28 cellular contexts compared by ENCODE assay signal in genomic region chr6:147837540-147837939, GRCh38.
"Had no signal": no experiment of that assay in that cellular context is flagged by ENCODE, and none has a peak within 500 bp of the region (broad histone marks: within the 10 kb centered on the region; RNA-seq: fewer than 3 reads in every experiment).

No MANE protein-coding gene starts in this region.

- H3K9me3 Mint-ChIP-seq: activated CD4-positive, alpha-beta T cell treated with anti-CD3 and anti-CD28 coated beads, Interleukin-2, amount 10 ng/mL, durations not matched to agents 24 days and 14 days; activated CD8-positive, alpha-beta T cell treated with anti-CD3 and anti-CD28 coated beads for 36 hours; activated naive CD4-positive, alpha-beta T cell treated with anti-CD3 and anti-CD28 coated beads for 36 hours; activated naive CD4-positive, alpha-beta T cell treated with anti-CD3 and anti-CD28 coated beads, Interleukin-2, amount 50 U/mL, for 72 hours; activated T-cell treated with anti-CD3 and anti-CD28 coated beads, Interleukin-2, amount 50 U/mL, for 24 hours; activated T-helper 2 cell treated with anti-CD3 and anti-CD28 coated beads, Interferon-gamma antibody, Interleukin-2, Interleukin-4, amounts not matched to agents 10 μg/mL and 5 μg/mL and 100 μg/mL, durations not matched to agents 14 hours and 24 hours and 36 hours had no signal

- H3K27ac ChIP-seq: adrenal gland, PC-9, RWPE1, WERI-Rb-1 had no signal

- H2AFZ ChIP-seq: PC-9 had no signal

- H3K27me3 Mint-ChIP-seq: activated CD4-positive, alpha-beta T cell treated with anti-CD3 and anti-CD28 coated beads, Interleukin-2, amount 10 ng/mL, durations not matched to agents 24 days and 14 days; activated CD8-positive, alpha-beta T cell treated with anti-CD3 and anti-CD28 coated beads for 36 hours had no signal

- H3K4me1 Mint-ChIP-seq: activated CD4-positive, alpha-beta T cell treated with anti-CD3 and anti-CD28 coated beads, Interleukin-2, amount 10 ng/mL, durations not matched to agents 24 days and 14 days had no signal

- H3K4me3 Mint-ChIP-seq: activated CD4-positive, alpha-beta T cell treated with anti-CD3 and anti-CD28 coated beads, Interleukin-2, amount 10 ng/mL, durations not matched to agents 24 days and 14 days; activated CD8-positive, alpha-beta T cell treated with anti-CD3 and anti-CD28 coated beads for 36 hours; activated naive CD4-positive, alpha-beta T cell treated with anti-CD3 and anti-CD28 coated beads for 36 hours; activated T-cell treated with anti-CD3 and anti-CD28 coated beads, Interleukin-2, amount 50 U/mL, for 24 hours; brain had no signal

- DNase-seq: activated CD4-positive, alpha-beta T cell treated with anti-CD3 and anti-CD28 coated beads, Interleukin-2, amount 10 ng/mL, durations not matched to agents 24 days and 14 days; activated CD4-positive, alpha-beta T cell treated with anti-CD3 and anti-CD28 coated beads, Interleukin-2, amount 50 U/mL, for 4 hours; activated CD8-positive, alpha-beta T cell treated with anti-CD3 and anti-CD28 coated beads for 36 hours; activated gamma-delta T cell treated with Interleukin-2 at 50 U/mL for 16 hours; activated naive CD4-positive, alpha-beta T cell treated with anti-CD3 and anti-CD28 coated beads for 36 hours; activated T-cell treated with anti-CD3 and anti-CD28 coated beads, Interleukin-2, amount 50 U/mL, for 24 hours; adrenal gland; anterior cingulate cortex; central memory CD4-positive, alpha-beta T cell; NCI-H1105 treated with DMSO at 0.1 percent for 48 hours; NCI-H1436; NCI-H1694; NCI-H2029; NCI-H510A; NCI-H526; NCI-H748 treated with DMSO at 0.1 percent for 48 hours; PC-9; Right ventricle myocardium superior; SW 1271; T-helper 1 cell; T-helper 2 cell; T-helper 9 cell; WERI-Rb-1 had no signal

- ATAC-seq: activated CD8-positive, alpha-beta T cell treated with anti-CD3 and anti-CD28 coated beads for 36 hours; activated naive CD4-positive, alpha-beta T cell treated with anti-CD3 and anti-CD28 coated beads, Interleukin-2, amount 50 U/mL, for 72 hours had no signal

- H3K9me3 ChIP-seq: adrenal gland had no signal

- H3K36me3 Mint-ChIP-seq: activated naive CD4-positive, alpha-beta T cell treated with anti-CD3 and anti-CD28 coated beads, Interleukin-2, amount 50 U/mL, for 72 hours; brain had no signal

- H3K4me2 ChIP-seq: PC-9 had no signal

- H3K4me3 ChIP-seq: adrenal gland, PC-9 had no signal

- H3K27ac Mint-ChIP-seq: activated CD4-positive, alpha-beta T cell treated with anti-CD3 and anti-CD28 coated beads, Interleukin-2, amount 10 ng/mL, durations not matched to agents 24 days and 14 days; activated CD8-positive, alpha-beta T cell treated with anti-CD3 and anti-CD28 coated beads for 36 hours; activated naive CD4-positive, alpha-beta T cell treated with anti-CD3 and anti-CD28 coated beads for 36 hours; activated naive CD4-positive, alpha-beta T cell treated with anti-CD3 and anti-CD28 coated beads, Interleukin-2, amount 50 U/mL, for 72 hours; activated T-cell treated with anti-CD3 and anti-CD28 coated beads, Interleukin-2, amount 50 U/mL, for 24 hours; activated T-helper 2 cell treated with anti-CD3 and anti-CD28 coated beads, Interferon-gamma antibody, Interleukin-2, Interleukin-4, amounts not matched to agents 10 μg/mL and 5 μg/mL and 100 μg/mL, durations not matched to agents 14 hours and 24 hours and 36 hours; brain had no signal

- FAIRE-seq: RCC 7860 had no signal

- H3K4me1 ChIP-seq: adrenal gland had no signal

- H3K36me3 ChIP-seq: adrenal gland, WERI-Rb-1 had no signal

- H3K27me3 ChIP-seq: adrenal gland had no signal
